In genomic region chrX:1400731-1401471, GRCh38 we compare ENCODE assay signal across 18 cellular contexts. TPM values are rescaled to one million over a fixed set of nuclear protein-coding genes. Genes with fewer than 3 reads are reported as not detected.
DNase-seq lines count a peak whose midpoint lies in the region; ATAC-seq and TF ChIP-seq lines count a peak whose summit lies in the region.
"Had no signal": no experiment of that assay in that cellular context is flagged by ENCODE, and none has a peak within 500 bp of the region (broad histone marks: within the 10 kb centered on the region; RNA-seq: fewer than 3 reads in every experiment).

No MANE protein-coding gene starts in this region.

- H3K27me3 Mint-ChIP-seq in GM23338 (ENCODE audit: insufficient read depth, low read depth, poor library complexity) (peaks cover 6% of the 10 kb centered on the region), IgD-negative memory B cell (no peaks in the 10 kb centered on the region), T-cell (no peaks in the 10 kb centered on the region)
- H3K27me3 Mint-ChIP-seq: activated naive CD8-positive, alpha-beta T cell treated with anti-CD3 and anti-CD28 coated beads, Interleukin-2, amount 50 U/mL, for 24 hours; naive thymus-derived CD4-positive, alpha-beta T cell; progenitor cell of endocrine pancreas had no signal

- H3K4me3 Mint-ChIP-seq in GM23338 (no peak overlapping the region), IgD-negative memory B cell (no peak overlapping the region), T-cell (no peak overlapping the region)
- H3K4me3 Mint-ChIP-seq: activated naive CD8-positive, alpha-beta T cell treated with anti-CD3 and anti-CD28 coated beads, Interleukin-2, amount 50 U/mL, for 24 hours; naive thymus-derived CD4-positive, alpha-beta T cell had no signal

- DNase-seq in GM23338 (ENCODE audit: low spot score) (peak; percentile 94), foreskin keratinocyte (no peak), mucosa of descending colon (peak in 2 of 3 donors; percentile 42 to 57), ecto neural progenitor cell (ENCODE audit: low spot score) (no peak), RPMI8226 (no peak), T-cell (no peak)
- DNase-seq: activated CD4-positive, CD25-positive, alpha-beta regulatory T cell; activated naive CD8-positive, alpha-beta T cell treated with anti-CD3 and anti-CD28 coated beads, Interleukin-2, amount 50 U/mL, for 24 hours; DMS 273 treated with DMSO at 0.1 percent for 48 hours; MV-4-11; naive thymus-derived CD4-positive, alpha-beta T cell; NCI-H2081; NCI-H526 treated with DMSO at 0.1 percent for 48 hours; stimulated activated naive CD8-positive, alpha-beta T cell treated with anti-CD3 and anti-CD28 coated beads, Interleukin-15, Interleukin-2, amounts not matched to agents 100 U/mL and 50 U/mL, for 24 hours; trophoblast cell had no signal

- H3K36me3 ChIP-seq in GM23338 (ENCODE audit: insufficient read depth) (peaks cover 24% of the 10 kb centered on the region; the same call in 1 of the 2 replicates), mucosa of descending colon (ENCODE audit: low read depth) (peaks cover 5% of the 10 kb centered on the region)

- POLR2A ChIA-PET in T-cell (lab: Charles Lee) = no interaction called here

- intact Hi-C loops in mucosa of descending colon (cut with DNase I, micrococcal nuclease) = no loop called here

- H3K4me3 ChIP-seq in GM23338 (no peak overlapping the region), mucosa of descending colon (no peak overlapping the region)
- H3K4me3 ChIP-seq: BLaER1 had no signal

- H3K9me3 Mint-ChIP-seq in GM23338 = no peaks in the 10 kb centered on the region; the same call in 2 of the 3 replicates
- H3K9me3 Mint-ChIP-seq in IgD-negative memory B cell = no peaks in the 10 kb centered on the region
- H3K9me3 Mint-ChIP-seq in T-cell = no peaks in the 10 kb centered on the region
- H3K9me3 Mint-ChIP-seq: activated naive CD8-positive, alpha-beta T cell treated with anti-CD3 and anti-CD28 coated beads, Interleukin-2, amount 50 U/mL, for 24 hours; naive thymus-derived CD4-positive, alpha-beta T cell had no signal

- no peaks in the 10 kb centered on the region for H3K27me3 ChIP-seq in GM23338 (ENCODE audit: insufficient read depth)
- no peaks in the 10 kb centered on the region for H3K27me3 ChIP-seq in foreskin keratinocyte
- H3K27me3 ChIP-seq: BLaER1 had no signal

- no peaks in the 10 kb centered on the region for H3K9me3 ChIP-seq in mucosa of descending colon

- TF ChIP-seq CTCF in GM23338 (conservative IDR thresholded peaks at IDR 0.05; ENCODE audit: low read depth in 2 of 2) = no peak
- TF ChIP-seq CTCF in foreskin keratinocyte (conservative IDR thresholded peaks at IDR 0.05) = no peak
- TF ChIP-seq CTCF in mucosa of descending colon (IDR thresholded peaks at IDR 0.05) = no peak

- peaks cover 49% of the 10 kb centered on the region for H3K36me3 Mint-ChIP-seq in GM23338 (ENCODE audit: low read depth)
- no peaks in the 10 kb centered on the region for H3K36me3 Mint-ChIP-seq in IgD-negative memory B cell
- peaks cover 4% of the 10 kb centered on the region for H3K36me3 Mint-ChIP-seq in T-cell

- no peak overlapping the region for H3K27ac Mint-ChIP-seq in GM23338
- H3K27ac Mint-ChIP-seq in IgD-negative memory B cell = peak overlapping the region in 2 of 3 donors; percentile 16 to 68
- H3K27ac Mint-ChIP-seq in T-cell = no peak overlapping the region
- H3K27ac Mint-ChIP-seq: activated naive CD8-positive, alpha-beta T cell treated with anti-CD3 and anti-CD28 coated beads, Interleukin-2, amount 50 U/mL, for 24 hours; progenitor cell of endocrine pancreas had no signal

- CTCF ChIA-PET in T-cell (lab: Charles Lee) = no interaction called here

- H3K4me1 Mint-ChIP-seq in GM23338 (no peaks in the 10 kb centered on the region; the same call in 2 of the 3 replicates), IgD-negative memory B cell (peaks cover 0 to 5% (median 3%) of the 10 kb centered on the region in 3 donors), T-cell (peaks cover 1 to 4% (median 2%) of the 10 kb centered on the region in 3 donors)

- H3K4me1 ChIP-seq in GM23338 (ENCODE audit: insufficient read depth) (no peaks in the 10 kb centered on the region), foreskin keratinocyte (no peaks in the 10 kb centered on the region), mucosa of descending colon (ENCODE audit: low read depth) (no peaks in the 10 kb centered on the region)

- peaks cover 16% of the 10 kb centered on the region for H3K9me2 ChIP-seq in GM23338 (ENCODE audit: insufficient read depth)

- no peak overlapping the region for H2AFZ ChIP-seq in GM23338

- H4K20me1 ChIP-seq in GM23338 (replicated peaks; ENCODE audit: insufficient read depth) = peaks cover 9% of the 10 kb centered on the region

- 0 out of 2 replicates have a peak, but pooled peaks cover 14% of the 10 kb centered on the region for H3F3A ChIP-seq in GM23338 (replicated peaks; ENCODE audit: low read depth)

- H3K4me2 ChIP-seq in GM23338 = no peak overlapping the region
- H3K4me2 ChIP-seq: BLaER1 had no signal

- ATAC-seq in GM23338 = peak; percentile 89
- ATAC-seq in foreskin keratinocyte = peak; percentile 33
- peak; percentile 37 for ATAC-seq in mucosa of descending colon
- no peak for ATAC-seq in T-cell (replicated peaks in 1 of 4)
- ATAC-seq: activated naive CD8-positive, alpha-beta T cell treated with anti-CD3 and anti-CD28 coated beads, Interleukin-2, amount 50 U/mL, for 24 hours; naive thymus-derived CD4-positive, alpha-beta T cell had no signal

- H3K27ac ChIP-seq in GM23338 (ENCODE audit: low read depth) = 0 out of 2 replicates have a peak overlapping the region, but pooled peaks have one; percentile 26
- no peak overlapping the region for H3K27ac ChIP-seq in foreskin keratinocyte
- H3K27ac ChIP-seq: BLaER1 had no signal

- H3K79me2 ChIP-seq in GM23338 (replicated peaks; ENCODE audit: insufficient read depth) = peaks cover 3% of the 10 kb centered on the region; the same call in 1 of the 2 replicates

TF ChIP-seq in GM23338, 12 proteins besides CTCF, POLR2A, EP300 and RAD21:
- TF ChIP-seq POLR2AphosphoS5 (IDR thresholded peaks at IDR 0.05; ENCODE audit: low read depth) (peak; percentile 60; the same call in 1 of the 2 replicates), ETS1 (IDR thresholded peaks at IDR 0.05) (no peak)

RNA-seq across cellular contexts. Expression of gene SLC25A6, which starts 9.0 kb away (rescaled TPM):
- total RNA-seq in GM23338 (2014; rRNA removed; shearing (Covaris generic)) = 394 and 486 TPM in 2 replicates
- polyA plus RNA-seq in GM23338 (2016; fragmentation: Nextera tagmentation; extraction: Ambion mirVana) (358 TPM in 2 replicates), IgD-negative memory B cell (881 TPM), foreskin keratinocyte (345 and 383 TPM in 2 replicates)
- total RNA-seq in foreskin keratinocyte (197 and 198 TPM in 2 replicates), mucosa of descending colon (100 to 1,000 TPM; 435 to 455 (median 450) TPM), T-cell (100 to 1,000 TPM; 293 to 355 (median 334) TPM)

RNA-seq across cellular contexts. Expression of gene ASMTL, which starts 51.8 kb away (rescaled TPM):
- total RNA-seq in GM23338 (2014; rRNA removed; shearing (Covaris generic)) = 50.3 and 53.7 TPM in 2 replicates
- polyA plus RNA-seq in GM23338 (2016; fragmentation: Nextera tagmentation; extraction: Ambion mirVana) (55.6 and 61.2 TPM in 2 replicates), IgD-negative memory B cell (50.1 TPM), foreskin keratinocyte (20.3 and 23.4 TPM in 2 replicates)
- total RNA-seq in foreskin keratinocyte (16.4 and 21.3 TPM in 2 replicates), mucosa of descending colon (10 to 100 TPM; 15.6 to 32.0 (median 18.8) TPM), T-cell (10 to 100 TPM; 44.9 to 48.8 (median 45.4) TPM)

Comparison
In these comparisons a context has a peak if more than half of its experiments do, and no peak if none do; other contexts are left out.
1. ATAC-seq: peak in GM23338 (single experiment), foreskin keratinocyte (single experiment) and mucosa of descending colon (single experiment); none in T-cell (0 of 4).
2. DNase-seq: peak in GM23338 (single experiment) and mucosa of descending colon (2 of 3); none in foreskin keratinocyte (0 of 2), ecto neural progenitor cell (single experiment), RPMI8226 (single experiment) and T-cell (0 of 34).
3. H3K27ac Mint-ChIP-seq: peak in IgD-negative memory B cell (2 of 3); none in GM23338 (single experiment) and T-cell (0 of 2).